8 cellular contexts compared by ENCODE assay signal in the genomic region with DNA sequence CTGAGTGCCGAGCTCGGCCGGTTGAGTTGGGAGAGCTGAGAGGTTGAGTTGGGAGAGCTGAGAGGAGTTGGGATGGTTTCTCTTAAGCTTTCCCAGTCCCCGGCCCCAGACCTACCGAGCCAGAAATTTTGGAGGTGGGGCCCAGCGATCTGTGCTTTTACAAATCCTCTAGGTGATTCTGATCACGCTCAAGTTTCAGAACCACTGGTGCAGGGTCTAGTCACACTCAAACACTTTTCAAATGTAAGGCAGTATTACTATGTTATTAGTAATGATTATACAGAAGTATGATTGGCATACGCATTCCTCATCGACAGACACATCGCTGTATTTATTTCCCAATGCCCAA. TPM values are rescaled to one million over a fixed set of nuclear protein-coding genes. Genes with fewer than 3 reads are reported as not detected.
DNase-seq lines count a peak whose midpoint lies in the region; ATAC-seq and TF ChIP-seq lines count a peak whose summit lies in the region.

No MANE protein-coding gene starts in this region.

- no peak for DNase-seq in GM12865 (ENCODE audit: low read depth)
- DNase-seq in fibroblast of mammary gland (ENCODE audit: low read depth): no peak
- no peak for DNase-seq in GM19240 (ENCODE audit: insufficient read length, low spot score)
- no peak for DNase-seq in HT-29 (ENCODE audit: low spot score)

- peaks cover 3% of the 10 kb centered on the region for H3K4me1 ChIP-seq in rectal smooth muscle tissue (ENCODE audit: control insufficient read depth, insufficient read depth, low read length)

- no peaks in the 10 kb centered on the region for H3K36me3 ChIP-seq in rectal smooth muscle tissue (ENCODE audit: control insufficient read depth, insufficient read depth, low read length)

- peak overlapping the region; percentile 95 for H3K27ac ChIP-seq in rectal smooth muscle tissue (ENCODE audit: low read depth, low read length)

- H3K4me3 ChIP-seq in GM12865 (ENCODE audit: low read depth, low read length) (peak overlapping the region; percentile 87; the same call in 1 of the 2 replicates), fibroblast of mammary gland (ENCODE audit: control insufficient read depth, low read depth, low read length) (peak overlapping the region; percentile 89), rectal smooth muscle tissue (ENCODE audit: low read length) (peak overlapping the region; percentile 45)

- no peaks in the 10 kb centered on the region for H3K27me3 ChIP-seq in rectal smooth muscle tissue (ENCODE audit: control insufficient read depth, insufficient read depth, low read length)

- TF ChIP-seq CTCF in GM12865 (IDR thresholded peaks at IDR 0.05; ENCODE audit: insufficient read depth, low read depth, low read length, missing control alignments): no peak
- TF ChIP-seq CTCF in fibroblast of mammary gland (conservative IDR thresholded peaks at IDR 0.05; ENCODE audit: control insufficient read depth, insufficient read depth, low read depth, low read length): no peak

- H3K9ac ChIP-seq in rectal smooth muscle tissue (ENCODE audit: low read length): no peak overlapping the region

- peak; percentile 3; the same call in 2 of the 3 replicates for ATAC-seq in SK-N-SH treated with all-trans-retinoic acid at 6 μM for 48 hours
- no peak for ATAC-seq in GM18870 (IDR thresholded peaks at IDR 0.05; ENCODE audit: unreplicated experiment)
- ATAC-seq in HG03571 (IDR thresholded peaks at IDR 0.05; ENCODE audit: unreplicated experiment): no peak

TF ChIP-seq in SK-N-SH treated with all-trans-retinoic acid at 6 μM for 48 hours, 23 proteins besides CTCF, POLR2A, EP300 and RAD21:
- TF ChIP-seq OSR1 (CRISPR knock-in tag; IDR thresholded peaks at IDR 0.05) (no peak), ZNF565 (CRISPR knock-in tag; conservative IDR thresholded peaks at IDR 0.05; ENCODE audit: low read depth) (no peak), BACH2 (CRISPR knock-in tag; IDR thresholded peaks at IDR 0.05; ENCODE audit: borderline replicate concordance) (no peak), GLIS3 (CRISPR knock-in tag; IDR thresholded peaks at IDR 0.05) (no peak)

RNA-seq across cellular contexts. Expression of a gene that starts 0.3 kb away (rescaled TPM):
- total RNA-seq in HT-29 (2014; rRNA removed; shearing (Covaris generic)): 70.0 and 101 TPM in 2 replicates
